In the genomic region with DNA sequence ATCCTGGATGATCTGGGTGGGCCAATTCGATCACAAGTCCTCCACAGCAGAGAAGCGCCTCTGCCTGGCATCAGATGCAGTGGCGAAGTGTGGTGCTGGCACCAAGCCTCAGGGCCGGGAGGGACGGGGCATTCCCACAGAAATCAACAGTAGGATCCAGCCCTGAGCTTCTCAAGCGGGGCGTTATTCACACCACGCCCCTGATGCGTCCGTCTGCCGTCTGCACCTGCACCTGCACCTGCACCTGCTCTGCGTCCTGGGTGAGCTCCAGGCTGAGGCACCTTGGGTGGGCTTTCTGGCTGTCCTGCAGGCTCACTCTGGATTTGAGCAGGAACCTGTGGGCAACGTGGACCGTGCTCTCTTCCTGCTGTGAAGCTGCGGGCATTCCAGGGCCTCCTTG, we compare ENCODE assay signal across 18 cellular contexts. TPM values are rescaled to one million over a fixed set of nuclear protein-coding genes. Genes with fewer than 3 reads are reported as not detected.
"Had no signal": no experiment of that assay in that cellular context is flagged by ENCODE, and none has a peak within 500 bp of the region (broad histone marks: within the 10 kb centered on the region; RNA-seq: fewer than 3 reads in every experiment).

No MANE protein-coding gene starts in this region.

- H3K27ac Mint-ChIP-seq: activated naive CD4-positive, alpha-beta T cell treated with anti-CD3 and anti-CD28 coated beads, Interleukin-2, amount 50 U/mL, for 72 hours; activated T-cell treated with anti-CD3 and anti-CD28 coated beads, Interleukin-2, amount 50 U/mL, for 24 hours; activated T-helper 17 cell treated with anti-CD3 and anti-CD28 coated beads, Interleukin-2, amount 50 U/mL, for 72 hours; stimulated activated memory B cell treated with anti-CD40 and anti-IgM and Interleukin-4, amounts not matched to agents 10 μg/mL and 1 μg/mL and 100 μg/mL, for 72 hours; WTC11 had no signal

- H3K27me3 Mint-ChIP-seq: activated T-cell treated with anti-CD3 and anti-CD28 coated beads, Interleukin-2, amount 50 U/mL, for 24 hours; activated T-helper 17 cell treated with anti-CD3 and anti-CD28 coated beads, Interleukin-2, amount 50 U/mL, for 72 hours had no signal

- H3K4me3 Mint-ChIP-seq: activated T-cell treated with anti-CD3 and anti-CD28 coated beads, Interleukin-2, amount 50 U/mL, for 24 hours; activated T-helper 17 cell treated with anti-CD3 and anti-CD28 coated beads, Interleukin-2, amount 50 U/mL, for 72 hours; brain; naive B cell; stimulated activated memory B cell treated with anti-CD40 and anti-IgM and Interleukin-4, amounts not matched to agents 10 μg/mL and 1 μg/mL and 100 μg/mL, for 72 hours; WTC11 had no signal

- H3K9me3 Mint-ChIP-seq: activated naive CD4-positive, alpha-beta T cell treated with anti-CD3 and anti-CD28 coated beads, Interleukin-2, amount 50 U/mL, for 72 hours; activated T-cell treated with anti-CD3 and anti-CD28 coated beads, Interleukin-2, amount 50 U/mL, for 24 hours; activated T-helper 17 cell treated with anti-CD3 and anti-CD28 coated beads, Interleukin-2, amount 50 U/mL, for 72 hours; naive B cell; stimulated activated memory B cell treated with anti-CD40 and anti-IgM and Interleukin-4, amounts not matched to agents 10 μg/mL and 1 μg/mL and 100 μg/mL, for 72 hours; WTC11 had no signal

- ATAC-seq: activated naive CD4-positive, alpha-beta T cell treated with anti-CD3 and anti-CD28 coated beads, Interleukin-2, amount 50 U/mL, for 72 hours; activated T-helper 17 cell treated with anti-CD3 and anti-CD28 coated beads, Interleukin-2, amount 50 U/mL, for 72 hours; sciatic nerve; stimulated activated memory B cell treated with anti-CD40 and anti-IgM and Interleukin-4, amounts not matched to agents 10 μg/mL and 1 μg/mL and 100 μg/mL, for 72 hours; WTC11 had no signal

- H3K36me3 Mint-ChIP-seq: activated naive CD4-positive, alpha-beta T cell treated with anti-CD3 and anti-CD28 coated beads, Interleukin-2, amount 50 U/mL, for 72 hours; brain; naive B cell; stimulated activated memory B cell treated with anti-CD40 and anti-IgM and Interleukin-4, amounts not matched to agents 10 μg/mL and 1 μg/mL and 100 μg/mL, for 72 hours; WTC11 had no signal

- H3K4me1 Mint-ChIP-seq: activated T-helper 17 cell treated with anti-CD3 and anti-CD28 coated beads, Interleukin-2, amount 50 U/mL, for 72 hours; WTC11 had no signal

- DNase-seq: activated CD8-positive, alpha-beta memory T cell treated with anti-CD3 and anti-CD28 coated beads for 24 hours; activated CD8-positive, alpha-beta memory T cell treated with anti-CD3 and anti-CD28 coated beads, Interleukin-2, amount 50 U/mL, for 4 hours; activated T-cell treated with anti-CD3 and anti-CD28 coated beads, Interleukin-2, amount 50 U/mL, for 24 hours; aorta; effector CD4-positive, alpha-beta T cell; mesendoderm; naive B cell; occipital lobe; stimulated activated CD4-positive, alpha-beta T cell treated with anti-CD3 and anti-CD28 coated beads, Interleukin-15, amount 100 ng/mL, for 24 hours; transverse colon had no signal

RNA-seq across cellular contexts. Expression of gene NTSR1, which starts 13.8 kb away (rescaled TPM):
- total RNA-seq: activated naive CD4-positive, alpha-beta T cell treated with anti-CD3 and anti-CD28 coated beads, Interleukin-2, amount 50 U/mL, for 72 hours; activated T-helper 17 cell treated with anti-CD3 and anti-CD28 coated beads, Interleukin-2, amount 50 U/mL, for 72 hours; aorta; chondrocyte; epithelial cell of proximal tubule had no signal

RNA-seq across cellular contexts. Expression of gene SLCO4A1, which starts 52.6 kb away (rescaled TPM):
- total RNA-seq: chondrocyte had no signal
